10 cellular contexts compared by ENCODE assay signal in the genomic region with DNA sequence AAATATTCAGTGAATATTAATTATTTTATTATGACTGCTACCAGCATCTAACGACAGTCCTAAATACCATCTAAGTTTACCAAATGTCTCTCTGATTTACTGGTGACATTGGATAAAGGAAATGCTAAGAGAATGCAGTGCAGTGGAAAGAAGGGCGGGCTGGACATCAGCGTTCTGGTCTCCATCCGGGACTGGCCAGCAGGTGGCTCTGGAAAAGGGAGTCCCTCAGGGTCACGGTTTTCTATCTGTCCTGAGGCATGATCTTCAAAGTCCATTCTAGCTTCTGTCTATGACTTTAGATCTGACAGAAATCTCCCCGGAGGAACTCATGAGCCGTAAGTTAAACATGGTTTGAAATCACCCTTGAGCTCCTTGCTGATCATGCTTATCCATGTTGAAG. TPM values are rescaled to one million over a fixed set of nuclear protein-coding genes. Genes with fewer than 3 reads are reported as not detected.
A peak's percentile ranks its signal among the peaks of the same experiment; 100 is the strongest.
DNase-seq lines count a peak whose midpoint lies in the region; ATAC-seq and TF ChIP-seq lines count a peak whose summit lies in the region.
"Had no signal": no experiment of that assay in that cellular context is flagged by ENCODE, and none has a peak within 500 bp of the region (broad histone marks: within the 10 kb centered on the region; RNA-seq: fewer than 3 reads in every experiment).

No MANE protein-coding gene starts in this region.

- H3K4me3 ChIP-seq in brain microvascular endothelial cell (ENCODE audit: low read depth, low read length), result no peak overlapping the region

- peak overlapping the region; percentile 66 for H3K4me3 Mint-ChIP-seq in type B pancreatic cell
- H3K4me3 Mint-ChIP-seq in activated T-cell treated with anti-CD3 and anti-CD28 coated beads, Interleukin-2, amount 50 U/mL, for 72 hours, result no peak overlapping the region
- H3K4me3 Mint-ChIP-seq: B cell, naive B cell had no signal

- TF ChIP-seq CTCF in brain microvascular endothelial cell (IDR thresholded peaks at IDR 0.05; ENCODE audit: low read depth, low read length, missing control alignments) (peak; percentile 81), type B pancreatic cell (conservative IDR thresholded peaks at IDR 0.05) (peak; percentile 75)

- peaks cover 39% of the 10 kb centered on the region for H3K4me1 Mint-ChIP-seq in type B pancreatic cell (ENCODE audit: unreplicated experiment)
- H3K4me1 Mint-ChIP-seq in activated T-cell treated with anti-CD3 and anti-CD28 coated beads, Interleukin-2, amount 50 U/mL, for 72 hours (ENCODE audit: low read depth), result peaks cover 42% of the 10 kb centered on the region

- DNase-seq in NCI-H2227 (lab: John Stamatoyannopoulos, UW; ENCODE audit: unreplicated experiment) (peak; percentile 19), NCI-H2227 treated with DMSO at 0.1 percent for 48 hours (lab: John Stamatoyannopoulos, UW) (no peak), brain microvascular endothelial cell (peak; percentile 26), islet precursor cell (peak; percentile 70), type B pancreatic cell (ENCODE audit: extremely low spot score, unreplicated experiment) (no peak), NCI-H774 (lab: John Stamatoyannopoulos, UW) (no peak)
- no peak for DNase-seq in activated T-cell treated with anti-CD3 and anti-CD28 coated beads, Interleukin-2, amount 50 U/mL, for 72 hours
- DNase-seq: naive B cell had no signal

- H3K27me3 Mint-ChIP-seq in type B pancreatic cell, result no peaks in the 10 kb centered on the region
- H3K27me3 Mint-ChIP-seq in activated T-cell treated with anti-CD3 and anti-CD28 coated beads, Interleukin-2, amount 50 U/mL, for 72 hours (ENCODE audit: low read depth), result no peaks in the 10 kb centered on the region

- in situ Hi-C loops in brain microvascular endothelial cell (cut with HindIII; ENCODE audit: low pct_ligation_motif_present, low sequenced_read_pairs), result no loop called here

- H3K27me3 ChIP-seq in brain microvascular endothelial cell (replicated peaks), result no peaks in the 10 kb centered on the region

- no peak for ATAC-seq in HG02642 (IDR thresholded peaks at IDR 0.05; ENCODE audit: poor library complexity, unreplicated experiment)
- no peak for ATAC-seq in activated T-cell treated with anti-CD3 and anti-CD28 coated beads, Interleukin-2, amount 50 U/mL, for 72 hours (replicated peaks in 1 of 2)

- no peak overlapping the region for H3K27ac ChIP-seq in brain microvascular endothelial cell

- H3K9me3 Mint-ChIP-seq in type B pancreatic cell, result no peaks in the 10 kb centered on the region
- H3K9me3 Mint-ChIP-seq in activated T-cell treated with anti-CD3 and anti-CD28 coated beads, Interleukin-2, amount 50 U/mL, for 72 hours, result no peaks in the 10 kb centered on the region

- no peaks in the 10 kb centered on the region for H3K36me3 ChIP-seq in brain microvascular endothelial cell (replicated peaks)

- no peak overlapping the region for H3K27ac Mint-ChIP-seq in type B pancreatic cell
- H3K27ac Mint-ChIP-seq in activated T-cell treated with anti-CD3 and anti-CD28 coated beads, Interleukin-2, amount 50 U/mL, for 72 hours, result no peak overlapping the region
- H3K27ac Mint-ChIP-seq: B cell had no signal

- no peaks in the 10 kb centered on the region for H3K36me3 Mint-ChIP-seq in type B pancreatic cell
- H3K36me3 Mint-ChIP-seq in activated T-cell treated with anti-CD3 and anti-CD28 coated beads, Interleukin-2, amount 50 U/mL, for 72 hours (ENCODE audit: insufficient read depth in 2 of 2), result no peaks in the 10 kb centered on the region

RNA-seq across cellular contexts. Expression of a gene that starts 3.3 kb away (rescaled TPM):
- total RNA-seq in type B pancreatic cell (ENCODE audit: low replicate concordance), result 83.1 and 105 TPM in 2 replicates
- 1 to 10 TPM; 1.3 to 1.4 TPM for total RNA-seq in activated T-cell treated with anti-CD3 and anti-CD28 coated beads, Interleukin-2, amount 50 U/mL, for 72 hours

Comparison
In these comparisons a context has a peak if more than half of its experiments do, and no peak if none do; other contexts are left out.
1. DNase-seq: peak in NCI-H2227 (single experiment), brain microvascular endothelial cell (single experiment) and islet precursor cell (single experiment); none in NCI-H2227 treated with DMSO at 0.1 percent for 48 hours (single experiment), type B pancreatic cell (single experiment), NCI-H774 (single experiment) and activated T-cell treated with anti-CD3 and anti-CD28 coated beads, Interleukin-2, amount 50 U/mL, for 72 hours (0 of 2).
2. RNA of a gene that starts 3.3 kb away (total RNA-seq): 83.1 to 105 TPM in type B pancreatic cell; 1.3 to 1.4 TPM in activated T-cell treated with anti-CD3 and anti-CD28 coated beads, Interleukin-2, amount 50 U/mL, for 72 hours; every median in the first group is over 10 times any median in the second.